In genomic region chr1:117699953-117700352, GRCh38 we compare ENCODE assay signal across 16 cellular contexts.
DNase-seq lines count a peak whose midpoint lies in the region; ATAC-seq and TF ChIP-seq lines count a peak whose summit lies in the region.
"Had no signal": no experiment of that assay in that cellular context is flagged by ENCODE, and none has a peak within 500 bp of the region (broad histone marks: within the 10 kb centered on the region; RNA-seq: fewer than 3 reads in every experiment).

No MANE protein-coding gene starts in this region.

- no peak overlapping the region for H3K56ac ChIP-seq in IMR-90 (ENCODE audit: extremely low read depth, insufficient read depth, low read length)

- no peaks in the 10 kb centered on the region for H3K27me3 Mint-ChIP-seq in activated CD4-positive, alpha-beta memory T cell treated with anti-CD3 and anti-CD28 coated beads for 36 hours

- CTCF ChIA-PET in IMR-90 (lab: Yijun Ruan, JAX), result no interaction called here
- CTCF ChIA-PET in activated CD4-positive, alpha-beta memory T cell treated with anti-CD3 and anti-CD28 coated beads for 36 hours (lab: Charles Lee), result interaction anchor here (1.2 kb wide), 1 partner anchor 11 kb away, joined by 3 read pairs; no protein-coding TSS in a partner anchor

- no peak overlapping the region for H2BK5ac ChIP-seq in IMR-90 (ENCODE audit: low read depth, low read length, poor library complexity, severe bottlenecking)
- no peak overlapping the region for H2BK5ac ChIP-seq in trophoblast cell (ENCODE audit: low read depth, low read length, poor library complexity)

- H3K4ac ChIP-seq in IMR-90 (ENCODE audit: low read depth, low read length), result 0 out of 2 replicates have a peak overlapping the region, but pooled peaks have one; percentile 20
- no peak overlapping the region for H3K4ac ChIP-seq in trophoblast cell (ENCODE audit: low read depth, low read length)

- H3K79me2 ChIP-seq in trophoblast cell (ENCODE audit: control insufficient read depth, insufficient read depth, low read length, poor library complexity), result peaks cover 2% of the 10 kb centered on the region

- H3K23ac ChIP-seq in IMR-90 (ENCODE audit: low read depth, low read length) (no peak overlapping the region), trophoblast cell (ENCODE audit: low read length) (no peak overlapping the region)

- H4K91ac ChIP-seq in IMR-90 (ENCODE audit: insufficient read depth, low read depth, low read length), result no peak overlapping the region
- peak overlapping the region; percentile 8 for H4K91ac ChIP-seq in trophoblast cell (ENCODE audit: low read depth, low read length)

- H3K9me3 ChIP-seq in IMR-90 (ENCODE audit: control insufficient read depth, insufficient read depth, low read length) (no peaks in the 10 kb centered on the region), trophoblast cell (ENCODE audit: insufficient read depth, low read depth, low read length) (no peaks in the 10 kb centered on the region), gastroesophageal sphincter (no peaks in the 10 kb centered on the region)

- intact Hi-C loops in IMR-90 (cut with micrococcal nuclease), result loop anchor here (5.0 kb wide), 1 partner anchor 197 kb away; no protein-coding TSS in a partner anchor
- intact Hi-C loops in activated CD4-positive, alpha-beta memory T cell treated with anti-CD3 and anti-CD28 coated beads for 36 hours (cut with micrococcal nuclease), result no loop called here

- H3K18ac ChIP-seq in IMR-90 (ENCODE audit: low read depth, low read length), result no peak overlapping the region
- no peak overlapping the region for H3K18ac ChIP-seq in trophoblast cell (ENCODE audit: low read length)

- no peak overlapping the region for H4K5ac ChIP-seq in IMR-90 (ENCODE audit: low read depth, low read length)

- POLR2A ChIA-PET in IMR-90 (lab: Charles Lee; ENCODE audit: unreplicated experiment), result no interaction called here
- POLR2A ChIA-PET in activated CD4-positive, alpha-beta memory T cell treated with anti-CD3 and anti-CD28 coated beads for 36 hours (lab: Charles Lee), result no interaction called here

- H3K36me3 Mint-ChIP-seq in activated CD4-positive, alpha-beta memory T cell treated with anti-CD3 and anti-CD28 coated beads for 36 hours, result no peaks in the 10 kb centered on the region
- H3K36me3 Mint-ChIP-seq: CD4-positive, alpha-beta memory T cell had no signal

- no peak overlapping the region for H2AK9ac ChIP-seq in IMR-90 (replicated peaks; ENCODE audit: low read depth, low read length, poor library complexity)

- H2AK5ac ChIP-seq in IMR-90 (ENCODE audit: low read depth, low read length) (no peak overlapping the region), trophoblast cell (ENCODE audit: low read length) (peak overlapping the region; percentile 55)

- in situ Hi-C loops in IMR-90 (cut with MboI; ENCODE audit: low sequenced_read_pairs), result loop anchor here (5.0 kb wide), 1 partner anchor 93 kb away; the partner anchor contains the start of gene TENT5C

- H3K27ac ChIP-seq in IMR-90 (ENCODE audit: insufficient read depth, low read length), result no peak overlapping the region
- no peak overlapping the region for H3K27ac ChIP-seq in trophoblast cell (ENCODE audit: low read depth, low read length)
- H3K27ac ChIP-seq in gastroesophageal sphincter, result no peak overlapping the region

- no peak for TF ChIP-seq POLR2A in IMR-90 (IDR thresholded peaks at IDR 0.05; ENCODE audit: low read depth, low read length)
- TF ChIP-seq POLR2A in gastroesophageal sphincter (IDR thresholded peaks at IDR 0.05), result no peak

- no peak overlapping the region for H2BK12ac ChIP-seq in trophoblast cell (ENCODE audit: low read length)

- no peak for TF ChIP-seq CTCF in IMR-90 (conservative IDR thresholded peaks at IDR 0.05; ENCODE audit: low read depth, low read length)
- no peak for TF ChIP-seq CTCF in gastroesophageal sphincter (IDR thresholded peaks at IDR 0.05)

- BruUV-seq in IMR-90 (replicated peaks; lab: Mats Ljungman, UMichigan), result no TSS peak

- H4K12ac ChIP-seq in trophoblast cell (ENCODE audit: low read depth, low read length), result no peak overlapping the region

- H3K36me3 ChIP-seq in IMR-90 (ENCODE audit: control insufficient read depth, insufficient read depth, low read length), result no peaks in the 10 kb centered on the region
- no peaks in the 10 kb centered on the region for H3K36me3 ChIP-seq in trophoblast cell (ENCODE audit: control insufficient read depth in 1 of 2, insufficient read depth in 2 of 2, low read length in 2 of 2)
- H3K36me3 ChIP-seq in gastroesophageal sphincter, result no peaks in the 10 kb centered on the region

- H2AFZ ChIP-seq in IMR-90 (replicated peaks; ENCODE audit: low read length, poor library complexity) (no peak overlapping the region), trophoblast cell (ENCODE audit: insufficient read depth, low read length, poor library complexity) (no peak overlapping the region)
- H2AFZ ChIP-seq: GM23338 had no signal

- H3K27me3 ChIP-seq in IMR-90 (ENCODE audit: control insufficient read depth, insufficient read depth, low read length) (no peaks in the 10 kb centered on the region), trophoblast cell (ENCODE audit: insufficient read depth, low read length) (no peaks in the 10 kb centered on the region), gastroesophageal sphincter (no peaks in the 10 kb centered on the region)

- H3K79me1 ChIP-seq in IMR-90 (ENCODE audit: low read depth in 1 of 2, low read length in 2 of 2) (peaks cover 0 to 5% of the 10 kb centered on the region in 2 experiments; a peak in 1 of 4 replicates), trophoblast cell (ENCODE audit: low read length) (peaks cover 14% of the 10 kb centered on the region)

- peaks cover 11% of the 10 kb centered on the region for H3K9me1 ChIP-seq in IMR-90 (ENCODE audit: insufficient read depth, low read length)

- H2BK20ac ChIP-seq in IMR-90 (ENCODE audit: low read depth, low read length), result no peak overlapping the region; the same call in 1 of the 2 replicates

- no peaks in the 10 kb centered on the region for H3K9me3 Mint-ChIP-seq in activated CD4-positive, alpha-beta memory T cell treated with anti-CD3 and anti-CD28 coated beads for 36 hours
- H3K9me3 Mint-ChIP-seq: GM23338, H9 had no signal

- no peak for TF ChIP-seq EP300 in gastroesophageal sphincter (IDR thresholded peaks at IDR 0.05)

- H2BK15ac ChIP-seq in IMR-90 (ENCODE audit: low read depth, low read length), result no peak overlapping the region

- dilution Hi-C loops in IMR-90 (cut with HindIII; ENCODE audit: low sequenced_read_pairs, unreplicated experiment), result no loop called here

- H3K27ac Mint-ChIP-seq in activated CD4-positive, alpha-beta memory T cell treated with anti-CD3 and anti-CD28 coated beads for 36 hours, result no peak overlapping the region
- H3K27ac Mint-ChIP-seq: CD4-positive, alpha-beta memory T cell; GM23338; H9 had no signal

- DNase-seq in IMR-90 (no peak), amniotic epithelial cell (ENCODE audit: low read depth) (peak; percentile 59), trophoblast cell (no peak)
- DNase-seq in activated CD4-positive, alpha-beta memory T cell treated with anti-CD3 and anti-CD28 coated beads for 36 hours, result no peak
- DNase-seq: C1 segment of cervical spinal cord; Calu3; CD4-positive, alpha-beta memory T cell; COR-L47; DMS53; DMS79 treated with DMSO at 0.1 percent for 48 hours; GF-D8; H9 had no signal

- H4K8ac ChIP-seq in IMR-90 (ENCODE audit: low read depth in 2 of 2, low read length in 2 of 2) (no peak overlapping the region), trophoblast cell (ENCODE audit: low read depth, low read length) (no peak overlapping the region)

- H4K20me1 ChIP-seq in IMR-90 (ENCODE audit: insufficient read depth, low read length), result peaks cover 3% of the 10 kb centered on the region; the same call in 1 of the 2 replicates

- ATAC-seq in IMR-90 (ENCODE audit: low read depth) (no peak), HG03457 (IDR thresholded peaks at IDR 0.05; ENCODE audit: unreplicated experiment) (no peak), gastroesophageal sphincter (no peak)
- ATAC-seq: GM23338, HCT116 had no signal

- no peak overlapping the region for H3K9ac ChIP-seq in IMR-90 (ENCODE audit: low read depth, low read length)
- no peak overlapping the region for H3K9ac ChIP-seq in trophoblast cell (ENCODE audit: low read length)

- peaks cover 3% of the 10 kb centered on the region for H3K4me1 Mint-ChIP-seq in activated CD4-positive, alpha-beta memory T cell treated with anti-CD3 and anti-CD28 coated beads for 36 hours (ENCODE audit: low read depth)

- H3K4me2 ChIP-seq in IMR-90 (ENCODE audit: low read depth, low read length) (no peak overlapping the region), trophoblast cell (ENCODE audit: low read length) (no peak overlapping the region)
- H3K4me2 ChIP-seq: GM23338 had no signal

- H2BK120ac ChIP-seq in IMR-90 (ENCODE audit: low read depth, low read length) (no peak overlapping the region), trophoblast cell (ENCODE audit: insufficient read depth, low read length, poor library complexity) (no peak overlapping the region)

- H3K4me3 ChIP-seq in IMR-90 (ENCODE audit: insufficient read depth, low read depth, low read length) (no peak overlapping the region), trophoblast cell (ENCODE audit: low read depth, low read length) (no peak overlapping the region), gastroesophageal sphincter (no peak overlapping the region)
- H3K4me3 ChIP-seq: GM23338 had no signal

- no peak overlapping the region; the same call in 1 of the 2 replicates for H3K14ac ChIP-seq in IMR-90 (replicated peaks; ENCODE audit: low read depth, low read length)
- H3K14ac ChIP-seq in trophoblast cell (ENCODE audit: low read length), result no peak overlapping the region

- H3K4me3 Mint-ChIP-seq in activated CD4-positive, alpha-beta memory T cell treated with anti-CD3 and anti-CD28 coated beads for 36 hours, result no peak overlapping the region
- H3K4me3 Mint-ChIP-seq: CD4-positive, alpha-beta memory T cell; GM23338; H9 had no signal

- H3K4me1 ChIP-seq in IMR-90 (ENCODE audit: control insufficient read depth, insufficient read depth, low read length), result peaks cover 21% of the 10 kb centered on the region
- peaks cover 12 to 15% of the 10 kb centered on the region in 2 experiments for H3K4me1 ChIP-seq in trophoblast cell (ENCODE audit: control insufficient read depth in 1 of 2, insufficient read depth in 2 of 2, low read length in 2 of 2)
- H3K4me1 ChIP-seq in gastroesophageal sphincter, result peaks cover 9 to 35% (median 9%) of the 10 kb centered on the region in 3 donors

- TF ChIP-seq RAD21 in IMR-90 (IDR thresholded peaks at IDR 0.05; ENCODE audit: low read length), result no peak

TF ChIP-seq in IMR-90, 13 proteins besides CTCF, POLR2A, EP300 and RAD21:
- TF ChIP-seq CEBPB (IDR thresholded peaks at IDR 0.05; ENCODE audit: low read depth, low read length), result peak; percentile 38; the same call in 1 of the 2 replicates
- no peak for TF ChIP-seq RCOR1 (IDR thresholded peaks at IDR 0.05; ENCODE audit: insufficient replicate concordance, low read length)
- TF ChIP-seq NFE2L2 (IDR thresholded peaks at IDR 0.05; ENCODE audit: low read depth, low read length), result no peak
